ENCODE assay signal across 9 cellular contexts in the genomic region with DNA sequence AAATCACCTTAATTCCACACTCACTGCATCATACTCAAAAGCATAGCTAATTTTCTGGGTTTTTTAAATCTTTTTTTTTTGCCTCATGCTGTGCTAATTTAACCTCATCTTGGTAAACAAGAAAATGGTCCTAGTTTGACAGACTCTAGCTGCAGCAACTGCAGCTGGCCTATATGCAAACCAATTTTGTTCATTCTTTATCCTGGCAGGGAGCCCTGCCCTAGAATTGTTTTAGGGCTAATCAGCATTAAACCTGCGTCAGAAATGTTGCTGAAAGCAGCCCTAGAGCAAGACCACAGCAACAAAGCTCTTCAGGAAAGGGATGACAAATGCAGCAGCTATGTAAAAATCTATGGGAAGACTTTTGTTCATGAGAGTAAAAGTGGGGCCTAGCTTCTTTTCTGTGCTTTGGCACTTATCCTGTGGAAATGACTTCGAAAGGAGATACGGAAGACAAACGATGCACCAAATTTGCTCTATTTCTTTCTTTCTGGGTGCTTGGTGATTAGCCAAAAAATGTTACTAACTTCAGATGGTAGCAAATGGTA.
DNase-seq lines count a peak whose midpoint lies in the region; ATAC-seq and TF ChIP-seq lines count a peak whose summit lies in the region.
"Had no signal": no experiment of that assay in that cellular context is flagged by ENCODE, and none has a peak within 500 bp of the region (broad histone marks: within the 10 kb centered on the region; RNA-seq: fewer than 3 reads in every experiment).

No MANE protein-coding gene starts in this region.

- CTCF ChIA-PET in BJ (lab: Yijun Ruan, JAX) (interaction anchor here (0.6 to 1.1 kb wide), 3 partner anchors 13 to 72 kb away, joined by 3 read pairs; a partner anchor contains a TSS), T-cell (lab: Charles Lee) (interaction anchor here in 1 of 2 donors (0.6 kb wide), 1 partner anchor 12 kb away, joined by 3 read pairs; no protein-coding TSS in a partner anchor)

- DNase-seq in BJ (ENCODE audit: low read depth) (peak; percentile 99), NCI-H1436 (lab: John Stamatoyannopoulos, UW) (peak; percentile 55), brain pericyte (ENCODE audit: low read depth, low spot score) (peak; percentile 98), medulla oblongata (ENCODE audit: extremely low spot score) (peak; percentile 45), T-cell (no peak), GDM1 (lab: John Stamatoyannopoulos, UW) (no peak)

- H3K4me3 ChIP-seq in BJ (ENCODE audit: low read depth, low read length) = no peak overlapping the region

- TF ChIP-seq CTCF in BJ (IDR thresholded peaks at IDR 0.05; ENCODE audit: insufficient read depth, low read depth, low read length) = no peak

- ATAC-seq in T-cell (replicated peaks in 1 of 4) (no peak), HG02571 (IDR thresholded peaks at IDR 0.05; ENCODE audit: unreplicated experiment) (no peak), HG03457 (IDR thresholded peaks at IDR 0.05; ENCODE audit: unreplicated experiment) (no peak)

- no peaks in the 10 kb centered on the region for H3K4me1 Mint-ChIP-seq in T-cell

- POLR2A ChIA-PET in BJ (lab: Charles Lee) = interaction anchor here (0.6 to 0.7 kb wide), 3 partner anchors 11 to 767 kb away, joined by 3 to 6 read pairs (median 3); no protein-coding TSS in a partner anchor
- POLR2A ChIA-PET in T-cell (lab: Charles Lee) = no interaction called here

- H3K9me3 Mint-ChIP-seq in T-cell = no peaks in the 10 kb centered on the region

- no peaks in the 10 kb centered on the region for H3K36me3 ChIP-seq in BJ (ENCODE audit: control insufficient read depth, insufficient read depth, low read length)

- H3K4me3 Mint-ChIP-seq in T-cell = no peak overlapping the region
- H3K4me3 Mint-ChIP-seq: activated naive CD8-positive, alpha-beta T cell had no signal

- H3K27me3 Mint-ChIP-seq in T-cell = peaks cover 0 to 4% of the 10 kb centered on the region in 2 donors
- H3K27me3 Mint-ChIP-seq: activated naive CD8-positive, alpha-beta T cell had no signal

- H3K27me3 ChIP-seq in BJ (ENCODE audit: control insufficient read depth, insufficient read depth, low read length) = no peaks in the 10 kb centered on the region

- H3K36me3 Mint-ChIP-seq in T-cell = no peaks in the 10 kb centered on the region
- H3K36me3 Mint-ChIP-seq: activated naive CD8-positive, alpha-beta T cell had no signal

- H3K27ac Mint-ChIP-seq in T-cell = no peak overlapping the region
- H3K27ac Mint-ChIP-seq: activated naive CD8-positive, alpha-beta T cell had no signal

Comparison
In these comparisons a context has a peak if more than half of its experiments do, and no peak if none do; other contexts are left out.
1. DNase-seq: peak in BJ (single experiment), NCI-H1436 (single experiment), brain pericyte (single experiment) and medulla oblongata (single experiment); none in T-cell (0 of 34) and GDM1 (single experiment).